8 cellular contexts compared by ENCODE assay signal in the genomic region with DNA sequence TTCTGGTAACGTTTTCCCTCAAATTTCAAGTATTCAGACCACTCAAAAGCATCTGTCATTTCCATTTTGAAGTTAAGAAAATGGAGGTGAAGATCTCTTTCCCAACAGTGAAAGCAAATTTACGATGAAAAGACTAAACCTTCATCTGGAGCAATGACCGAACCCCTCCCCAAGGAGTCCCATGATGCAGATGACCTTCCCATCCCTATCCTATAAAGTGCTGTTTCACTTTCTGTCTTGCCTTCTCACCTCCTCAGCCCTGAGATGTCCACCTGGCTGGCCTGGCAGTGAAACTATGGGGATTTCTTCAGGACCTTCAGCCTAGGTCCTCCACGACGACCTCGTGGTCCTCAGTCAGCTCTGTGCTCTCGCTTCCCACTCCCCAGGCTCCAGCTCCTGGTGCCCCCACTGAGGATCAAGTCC. TPM values are rescaled to one million over a fixed set of nuclear protein-coding genes. Genes with fewer than 3 reads are reported as not detected.
DNase-seq lines count a peak whose midpoint lies in the region; ATAC-seq and TF ChIP-seq lines count a peak whose summit lies in the region.

No MANE protein-coding gene starts in this region.

- H3K4me1 ChIP-seq in iPS-15b (ENCODE audit: control insufficient read depth, insufficient read depth, low read length) = no peaks in the 10 kb centered on the region

- no peak for ATAC-seq in stimulated activated naive CD8-positive, alpha-beta T cell treated with anti-CD3 and anti-CD28 coated beads, Interleukin-15, amount 100 ng/mL, for 72 hours

- peak overlapping the region; percentile 1; the same call in 1 of the 2 replicates for H3K4me3 ChIP-seq in WERI-Rb-1 (ENCODE audit: low read depth, low read length)
- H3K4me3 ChIP-seq in iPS-15b (ENCODE audit: low read depth, low read length) = peak overlapping the region; percentile 3

- H3K36me3 ChIP-seq in WERI-Rb-1 = no peaks in the 10 kb centered on the region
- H3K36me3 ChIP-seq in iPS-15b (ENCODE audit: control insufficient read depth, insufficient read depth, low read length) = no peaks in the 10 kb centered on the region

- H3K27ac Mint-ChIP-seq in stimulated activated naive CD8-positive, alpha-beta T cell treated with anti-CD3 and anti-CD28 coated beads, Interleukin-15, amount 100 ng/mL, for 72 hours = peak overlapping the region; percentile 89 to 93

- H3K27me3 Mint-ChIP-seq in stimulated activated naive CD8-positive, alpha-beta T cell treated with anti-CD3 and anti-CD28 coated beads, Interleukin-15, amount 100 ng/mL, for 72 hours = no peaks in the 10 kb centered on the region

- no peak overlapping the region for H3K27ac ChIP-seq in WERI-Rb-1

- no peak for TF ChIP-seq CTCF in WERI-Rb-1 (IDR thresholded peaks at IDR 0.05; ENCODE audit: low read depth, low read length)

- no peaks in the 10 kb centered on the region for H3K9me3 Mint-ChIP-seq in stimulated activated naive CD8-positive, alpha-beta T cell treated with anti-CD3 and anti-CD28 coated beads, Interleukin-15, amount 100 ng/mL, for 72 hours

- peak overlapping the region; percentile 29 for H3K9ac ChIP-seq in iPS-15b (ENCODE audit: low read depth, low read length)

- no peaks in the 10 kb centered on the region for H3K9me3 ChIP-seq in WERI-Rb-1 (ENCODE audit: severe bottlenecking)
- no peaks in the 10 kb centered on the region for H3K9me3 ChIP-seq in iPS-15b (ENCODE audit: control insufficient read depth, insufficient read depth, low read length)

- peak overlapping the region; percentile 90 to 94 for H3K4me3 Mint-ChIP-seq in stimulated activated naive CD8-positive, alpha-beta T cell treated with anti-CD3 and anti-CD28 coated beads, Interleukin-15, amount 100 ng/mL, for 72 hours

- no peaks in the 10 kb centered on the region for H3K27me3 ChIP-seq in WERI-Rb-1 (ENCODE audit: insufficient read depth, low read depth, severe bottlenecking)
- peaks cover 3% of the 10 kb centered on the region for H3K27me3 ChIP-seq in iPS-15b (ENCODE audit: control insufficient read depth, insufficient read depth, low read length)

- H3K4me1 Mint-ChIP-seq in stimulated activated naive CD8-positive, alpha-beta T cell treated with anti-CD3 and anti-CD28 coated beads, Interleukin-15, amount 100 ng/mL, for 72 hours = peaks cover 37% of the 10 kb centered on the region

- DNase-seq in NCI-H748 (lab: John Stamatoyannopoulos, UW; ENCODE audit: unreplicated experiment) = peak; percentile 38
- DNase-seq in NCI-H748 treated with DMSO at 0.1 percent for 48 hours (lab: John Stamatoyannopoulos, UW) = no peak
- DNase-seq in WERI-Rb-1 = no peak
- no peak for DNase-seq in stimulated activated naive CD8-positive, alpha-beta T cell treated with anti-CD3 and anti-CD28 coated beads, Interleukin-15, amount 100 ng/mL, for 72 hours
- DNase-seq in effector CD8-positive, alpha-beta T cell (lab: John Stamatoyannopoulos, UW) = no peak
- DNase-seq in SIG-M5 (lab: John Stamatoyannopoulos, UW) = no peak
- no peak for DNase-seq in mesenteric fat pad (ENCODE audit: low spot score)

RNA-seq across cellular contexts. Expression of a gene that starts 0.9 kb away (rescaled TPM):
- total RNA-seq in mesenteric fat pad = 59.3 TPM
